8 cellular contexts compared by ENCODE assay signal in genomic region chr17:28235066-28235700, GRCh38.
A peak's percentile ranks its signal among the peaks of the same experiment; 100 is the strongest.
DNase-seq lines count a peak whose midpoint lies in the region; ATAC-seq, FAIRE-seq and TF ChIP-seq lines count a peak whose summit lies in the region.
"Not testable (repeated sequence)": the region's sequence is repeated elsewhere in the genome, so short reads cannot be mapped to it uniquely, and the experiment has no call there.

No MANE protein-coding gene starts in this region.

- H3K4me3 Mint-ChIP-seq in Caco-2 (ENCODE audit: unreplicated experiment) = not testable (repeated sequence)

- H3K27me3 Mint-ChIP-seq in Caco-2 (ENCODE audit: insufficient read depth, unreplicated experiment) = not testable (repeated sequence)

- not testable (repeated sequence) for BruUV-seq in Caco-2 (replicated peaks; lab: Mats Ljungman, UMichigan)

- H3K4me1 ChIP-seq in Caco-2 (peaks cover 31% of the 10 kb centered on the region), pancreas (peaks cover 12 to 25% (median 15%) of the 10 kb centered on the region in 3 donors), thyroid gland (peaks cover 30 to 32% of the 10 kb centered on the region in 2 donors)
- H3K4me1 ChIP-seq in breast epithelium; kidney (ENCODE audit: control insufficient read depth in 1 of 2, insufficient read depth in 1 of 2, low read depth in 1 of 2, low read length in 2 of 2); prostate gland (replicated peaks): not testable (repeated sequence)

- H3K27ac Mint-ChIP-seq in Caco-2 (ENCODE audit: unreplicated experiment) = peak overlapping the region; percentile 71

- H3K4me3 ChIP-seq in Caco-2 (ENCODE audit: low read depth, low read length); WERI-Rb-1 (ENCODE audit: low read depth, low read length); breast epithelium; kidney (ENCODE audit: low read length in 2 of 2); prostate gland; thyroid gland (replicated peaks in 1 of 3): not testable (repeated sequence)
- H3K4me3 ChIP-seq in pancreas = peak overlapping the region in 3 of 4 donors; percentile 14 to 60 (median 53)

- H3K27me3 ChIP-seq in Caco-2 (replicated peaks; ENCODE audit: control insufficient read depth, insufficient read depth, low read length); WERI-Rb-1 (ENCODE audit: insufficient read depth, low read depth, severe bottlenecking); breast epithelium; pancreas; prostate gland (replicated peaks; ENCODE audit: insufficient read depth); thyroid gland: not testable (repeated sequence)

- CTCF ChIA-PET in Caco-2 (lab: Charles Lee) = interaction anchor here (0.6 to 5.0 kb wide), 7 partner anchors 14 to 182 kb away, joined by 3 to 44 read pairs (median 3); partner anchors contain the start of genes IFT20 and TNFAIP1

- not testable (repeated sequence) for H3K9me3 ChIP-seq in Caco-2; WERI-Rb-1 (ENCODE audit: severe bottlenecking); breast epithelium; kidney (ENCODE audit: control insufficient read depth in 1 of 2, low read length in 2 of 2); pancreas; prostate gland; thyroid gland

- WGBS in pancreas, 2 donors = 41 to 42% methylated on average over 12 of the region's 12 CpGs
- WGBS in prostate gland = 37% methylated on average over 12 of the region's 12 CpGs
- WGBS in thyroid gland, 2 donors = 56 to 65% methylated on average over 9 to 11 of the region's 12 CpGs

- H3K9me3 Mint-ChIP-seq in Caco-2 (ENCODE audit: unreplicated experiment) = not testable (repeated sequence)

- TF ChIP-seq CTCF in Caco-2 (IDR thresholded peaks at IDR 0.05; ENCODE audit: insufficient read depth in 1 of 2, low read depth in 1 of 2, low read length in 1 of 2, severe bottlenecking in 1 of 2, unreplicated experiment in 1 of 2); breast epithelium (IDR thresholded peaks at IDR 0.05); kidney (IDR thresholded peaks at IDR 0.05; ENCODE audit: borderline replicate concordance, extremely low read depth, insufficient read depth); pancreas (IDR thresholded peaks at IDR 0.05); prostate gland (IDR thresholded peaks at IDR 0.05); thyroid gland (IDR thresholded peaks at IDR 0.05): not testable (repeated sequence)
- peak; percentile 50; the same call in 1 of the 2 replicates for TF ChIP-seq CTCF in WERI-Rb-1 (IDR thresholded peaks at IDR 0.05; ENCODE audit: low read depth, low read length)

- POLR2A ChIA-PET in Caco-2 (lab: Charles Lee) = not testable (repeated sequence)

- not testable (repeated sequence) for DNase-seq in Caco-2; breast epithelium (ENCODE audit: low spot score in 2 of 2)
- peak; percentile 34 for DNase-seq in NCI-H82 (lab: John Stamatoyannopoulos, UW)
- peak; percentile 71 for DNase-seq in WERI-Rb-1
- peak; percentile 27 for DNase-seq in kidney
- peak in 4 of 6 donors; percentile 50 to 75 (median 66) for DNase-seq in pancreas
- peak; percentile 24 for DNase-seq in prostate gland (ENCODE audit: low spot score)
- DNase-seq in thyroid gland = peak in 1 of 2 donors; percentile 24

- not testable (repeated sequence) for H3K27ac ChIP-seq in WERI-Rb-1; kidney (ENCODE audit: low read depth in 2 of 2, low read length in 2 of 2); prostate gland
- H3K27ac ChIP-seq in breast epithelium (peak overlapping the region; percentile 9 to 45), pancreas (peak overlapping the region; percentile 95 to 98 (median 98)), thyroid gland (peak overlapping the region; percentile 52 to 95 (median 95))

- TF ChIP-seq POLR2A in breast epithelium (IDR thresholded peaks at IDR 0.05); prostate gland (IDR thresholded peaks at IDR 0.05); thyroid gland (IDR thresholded peaks at IDR 0.05): not testable (repeated sequence)

- not testable (repeated sequence) for H3K9ac ChIP-seq in kidney (ENCODE audit: low read length in 2 of 2)

- intact Hi-C loops in Caco-2 (cut with micrococcal nuclease; ENCODE audit: unreplicated experiment) = loop anchor here (10.0 kb wide), 1 partner anchor 170 kb away; the partner anchor contains the start of gene SLC46A1
- intact Hi-C loops in breast epithelium (cut with DNase I; ENCODE audit: low total_unique reads); kidney (cut with DNase I); pancreas (cut with DNase I); prostate gland (cut with DNase I); thyroid gland (cut with DNase I): not testable (repeated sequence)

- not testable (repeated sequence) for FAIRE-seq in kidney (lab: Jason Lieb, UNC); pancreas (lab: Jason Lieb, UNC)

- not testable (repeated sequence) for ATAC-seq in pancreas

- peaks cover 37% of the 10 kb centered on the region for H3K4me1 Mint-ChIP-seq in Caco-2 (ENCODE audit: low read depth, unreplicated experiment)

- not testable (repeated sequence) for H3K36me3 Mint-ChIP-seq in Caco-2 (ENCODE audit: insufficient read depth, unreplicated experiment)

- not testable (repeated sequence) for H3K36me3 ChIP-seq in Caco-2 (ENCODE audit: control insufficient read depth, insufficient read depth, low read length); WERI-Rb-1; breast epithelium; kidney (ENCODE audit: control insufficient read depth in 1 of 2, insufficient read depth in 2 of 2, low read length in 2 of 2); pancreas; prostate gland; thyroid gland
